Comparison of ENCODE assay signal across 20 cellular contexts in the genomic region with DNA sequence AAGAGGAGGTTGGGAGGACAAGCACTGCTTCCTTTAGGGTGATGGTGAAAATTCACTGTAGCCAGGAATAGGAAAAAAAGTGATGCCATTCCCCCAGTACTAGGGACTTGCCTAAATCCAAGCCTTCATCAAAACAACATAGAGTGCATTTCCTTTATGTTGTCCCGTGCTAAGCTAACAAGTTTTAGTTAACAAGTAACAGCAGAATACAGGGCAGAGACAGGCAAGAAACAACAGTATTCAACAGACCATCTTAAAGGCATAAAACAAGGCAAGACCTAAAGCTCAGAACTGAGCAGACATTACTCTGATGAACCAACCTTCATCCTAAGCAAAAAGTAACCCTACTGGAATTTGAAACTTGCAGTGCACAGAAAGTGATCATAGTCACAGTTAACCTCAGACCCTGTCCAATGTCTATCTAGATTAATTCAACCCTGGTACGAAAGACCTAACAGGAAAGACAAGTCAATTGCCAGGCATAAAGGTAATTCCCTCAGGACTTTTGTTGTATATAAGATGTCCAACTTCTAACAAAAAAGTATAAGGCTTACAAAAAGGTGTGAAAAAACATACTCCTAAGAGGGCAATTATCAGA. TPM values are rescaled to one million over a fixed set of nuclear protein-coding genes. Genes with fewer than 3 reads are reported as not detected.
A peak's percentile ranks its signal among the peaks of the same experiment; 100 is the strongest.
DNase-seq lines count a peak whose midpoint lies in the region; ATAC-seq and FAIRE-seq lines count a peak whose summit lies in the region.
"Had no signal": no experiment of that assay in that cellular context is flagged by ENCODE, and none has a peak within 500 bp of the region (broad histone marks: within the 10 kb centered on the region; RNA-seq: fewer than 3 reads in every experiment).

No MANE protein-coding gene starts in this region.

- no peaks in the 10 kb centered on the region for H3K9me3 Mint-ChIP-seq in activated naive CD4-positive, alpha-beta T cell treated with anti-CD3 and anti-CD28 coated beads for 36 hours
- H3K9me3 Mint-ChIP-seq: CD8-positive, alpha-beta memory T cell had no signal

- intact Hi-C loops in activated naive CD4-positive, alpha-beta T cell treated with anti-CD3 and anti-CD28 coated beads for 36 hours (cut with micrococcal nuclease) = loop anchor here (1.0 to 2.0 kb wide), 2 partner anchors 30 to 70 kb away; no protein-coding TSS in a partner anchor

- no peak for FAIRE-seq in small intestine (lab: Jason Lieb, UNC)
- FAIRE-seq: GM12878, GM18507, H1 had no signal

- H3K36me3 Mint-ChIP-seq in activated naive CD4-positive, alpha-beta T cell treated with anti-CD3 and anti-CD28 coated beads for 36 hours (ENCODE audit: low read depth) = no peaks in the 10 kb centered on the region
- H3K36me3 Mint-ChIP-seq: CD8-positive, alpha-beta memory T cell had no signal

- H3K4me1 ChIP-seq in small intestine (ENCODE audit: control insufficient read depth in 2 of 2, insufficient read depth in 1 of 2, low read depth in 1 of 2, low read length in 1 of 2) = peaks cover 0 to under 1% of the 10 kb centered on the region in 2 donors
- H3K4me1 ChIP-seq: BLaER1, Caco-2, HAP-1 had no signal

- WGBS in small intestine, 3 donors = 17 to 62% (median 46%) methylated on average over 2 of the region's 2 CpGs

- no peak for DNase-seq in activated naive CD4-positive, alpha-beta T cell treated with anti-CD3 and anti-CD28 coated beads for 36 hours
- DNase-seq in activated naive CD4-positive, alpha-beta T cell treated with Interleukin-2 at 50 U/mL for 16 hours = no peak
- peak; percentile 36 for DNase-seq in kidney tubule cell (ENCODE audit: low spot score)
- DNase-seq in small intestine = peak; percentile 76
- DNase-seq in hippocampal formation (lab: John Stamatoyannopoulos, UW) = no peak
- DNase-seq in NCI-H2081 (lab: John Stamatoyannopoulos, UW) = no peak
- DNase-seq: AML-193; Caco-2; CD8-positive, alpha-beta memory T cell; DMS79 had no signal

- H3K27me3 ChIP-seq in small intestine (ENCODE audit: control insufficient read depth in 2 of 2, insufficient read depth in 2 of 2, low read length in 2 of 2) = no peaks in the 10 kb centered on the region
- H3K27me3 ChIP-seq: BLaER1 had no signal

- H3K27me3 Mint-ChIP-seq in activated naive CD4-positive, alpha-beta T cell treated with anti-CD3 and anti-CD28 coated beads for 36 hours (ENCODE audit: low read depth) = no peaks in the 10 kb centered on the region

- ATAC-seq in GM21423 (IDR thresholded peaks at IDR 0.05; ENCODE audit: unreplicated experiment) = peak; percentile 58
- ATAC-seq in HG03097 (IDR thresholded peaks at IDR 0.05; ENCODE audit: low FRiP score, unreplicated experiment) = no peak
- ATAC-seq: GM12878, K562 had no signal

- CTCF ChIA-PET in activated naive CD4-positive, alpha-beta T cell treated with anti-CD3 and anti-CD28 coated beads for 36 hours (lab: Charles Lee) = interaction anchor here (0.5 kb wide), 1 partner anchor 7 kb away, joined by 3 read pairs; no protein-coding TSS in a partner anchor

- no peaks in the 10 kb centered on the region for H3K36me3 ChIP-seq in small intestine (ENCODE audit: control insufficient read depth in 2 of 2, insufficient read depth in 2 of 2, low read length in 2 of 2)
- H3K36me3 ChIP-seq: BLaER1, HAP-1 had no signal

- H3K4me3 ChIP-seq in small intestine (ENCODE audit: low read depth in 1 of 2, low read length in 2 of 2) = no peak overlapping the region
- H3K4me3 ChIP-seq: BLaER1, GM12878, HAP-1, K562 had no signal

- no peaks in the 10 kb centered on the region for H3K9me3 ChIP-seq in small intestine (ENCODE audit: control insufficient read depth, low read depth)
- H3K9me3 ChIP-seq: Caco-2, HAP-1 had no signal

- no peak overlapping the region for H3K4me3 Mint-ChIP-seq in activated naive CD4-positive, alpha-beta T cell treated with anti-CD3 and anti-CD28 coated beads for 36 hours
- H3K4me3 Mint-ChIP-seq: CD8-positive, alpha-beta memory T cell had no signal

- peaks cover 16% of the 10 kb centered on the region for H3K4me1 Mint-ChIP-seq in activated naive CD4-positive, alpha-beta T cell treated with anti-CD3 and anti-CD28 coated beads for 36 hours (ENCODE audit: low read depth)
- H3K4me1 Mint-ChIP-seq: CD8-positive, alpha-beta memory T cell had no signal

- peak overlapping the region; percentile 9 for H3K27ac Mint-ChIP-seq in activated naive CD4-positive, alpha-beta T cell treated with anti-CD3 and anti-CD28 coated beads for 36 hours
- H3K27ac Mint-ChIP-seq: CD8-positive, alpha-beta memory T cell had no signal

- no peak overlapping the region for H3K27ac ChIP-seq in small intestine (ENCODE audit: low read depth in 1 of 2, low read length in 1 of 2)
- H3K27ac ChIP-seq: 22Rv1, BLaER1, HL-60 had no signal

RNA-seq across cellular contexts. Expression of gene GALNT1, which starts 34.4 kb away (rescaled TPM):
- 10 to 100 TPM; 46.7 to 48.7 TPM for total RNA-seq in activated naive CD4-positive, alpha-beta T cell treated with anti-CD3 and anti-CD28 coated beads for 36 hours
- 10 to 100 TPM; 18.4 to 48.1 (median 24.6) TPM for polyA plus RNA-seq in small intestine

RNA-seq across cellular contexts. Expression of gene INO80C, which starts 49.3 kb away (rescaled TPM):
- total RNA-seq in activated naive CD4-positive, alpha-beta T cell treated with anti-CD3 and anti-CD28 coated beads for 36 hours = 10 to 100 TPM; 34.4 to 36.6 TPM
- 10 to 100 TPM; 33.1 to 35.9 (median 35.3) TPM for polyA plus RNA-seq in small intestine

Comparison
In these comparisons a context has a peak if more than half of its experiments do, and no peak if none do; other contexts are left out.
1. DNase-seq: peak in kidney tubule cell (single experiment) and small intestine (single experiment); none in activated naive CD4-positive, alpha-beta T cell treated with anti-CD3 and anti-CD28 coated beads for 36 hours (single experiment), activated naive CD4-positive, alpha-beta T cell treated with Interleukin-2 at 50 U/mL for 16 hours (single experiment), hippocampal formation (0 of 2) and NCI-H2081 (0 of 2).